ENCODE assay signal across 8 cellular contexts in genomic region chr10:11611248-11612003, GRCh38. TPM values are rescaled to one million over a fixed set of nuclear protein-coding genes. Genes with fewer than 3 reads are reported as not detected.
DNase-seq lines count a peak whose midpoint lies in the region; ATAC-seq and TF ChIP-seq lines count a peak whose summit lies in the region.

Gene USP6NL, minus strand, starts transcription at chr10:11611650. Its CDS starts 14,016 bp downstream, at chr10:11597634.

- H3K27ac ChIP-seq in 22Rv1 (peak within 1 kb of the TSS; percentile 82), colonic mucosa (peak within 1 kb of the TSS; percentile 86)

- peak within 1 kb of the TSS; percentile 74 for H3K4me3 ChIP-seq in colonic mucosa

- no peaks in the 10 kb centered on the region for H3K36me3 ChIP-seq in colonic mucosa

- H3K9me3 ChIP-seq in colonic mucosa, result no peaks in the 10 kb centered on the region

- intact Hi-C loops in colonic mucosa (cut with DNase I), result no loop called here

- no peaks in the 10 kb centered on the region for H3K4me1 ChIP-seq in colonic mucosa

- peak within 1 kb of the TSS; percentile 82 to 94 for H3K9ac ChIP-seq in colonic mucosa (ENCODE audit: low read depth in 2 of 2, low read length in 2 of 2)

- peak; percentile 78 for TF ChIP-seq POLR2A in GM15510 (IDR thresholded peaks at IDR 0.05; ENCODE audit: borderline replicate concordance, extremely low read depth, insufficient read length)

- ATAC-seq in HG02970 (IDR thresholded peaks at IDR 0.05; ENCODE audit: low FRiP score, unreplicated experiment), result peak; percentile 68

- TF ChIP-seq CTCF in 22Rv1 (IDR thresholded peaks at IDR 0.05) (no peak), colonic mucosa (IDR thresholded peaks at IDR 0.05) (no peak)

- DNase-seq in NCI-H2171 (lab: John Stamatoyannopoulos, UW), result peak; percentile 63
- DNase-seq in activated CD4-positive, alpha-beta T cell treated with anti-CD3 and anti-CD28 coated beads for 1 hour, result peak; percentile 50
- DNase-seq in colonic mucosa, result peak; percentile 92
- DNase-seq in kidney tubule cell (ENCODE audit: low spot score), result peak; percentile 89
- peak; percentile 80 for DNase-seq in stimulated activated CD4-positive, alpha-beta T cell treated with anti-CD3 and anti-CD28 coated beads, Interleukin-15, amount 100 ng/mL, for 24 hours

- no peaks in the 10 kb centered on the region for H3K27me3 ChIP-seq in colonic mucosa

RNA-seq across cellular contexts. Expression of gene USP6NL, which starts in this region (rescaled TPM):
- 10 to 100 TPM; 13.5 to 19.3 TPM for total RNA-seq in colonic mucosa

Comparison
In these comparisons a context has a peak if more than half of its experiments do, and no peak if none do; other contexts are left out.
1. Peak in every context shown above with its lines: DNase-seq, ATAC-seq, H3K4me3 ChIP-seq and H3K27ac ChIP-seq.